Comparison of ENCODE assay signal across 10 cellular contexts in the genomic region with DNA sequence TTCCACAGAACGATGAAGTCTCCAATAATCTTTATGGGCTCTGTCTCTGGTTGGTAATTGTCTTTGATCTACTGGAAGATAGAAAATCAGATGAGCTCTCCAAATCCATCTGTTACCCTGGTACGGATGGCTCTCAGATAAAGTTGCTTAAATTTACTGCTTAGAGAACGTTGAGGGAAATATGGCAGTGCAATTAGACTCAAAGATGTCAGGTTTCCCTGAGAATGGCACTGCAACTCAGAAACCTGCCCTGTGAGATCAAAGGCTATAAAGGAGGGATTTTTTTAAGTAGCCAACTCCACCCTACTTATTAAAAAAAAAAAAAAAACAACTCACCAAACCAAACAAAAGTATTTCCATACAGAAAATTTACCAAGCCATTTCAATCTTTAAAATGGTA. TPM values are rescaled to one million over a fixed set of nuclear protein-coding genes. Genes with fewer than 3 reads are reported as not detected.
DNase-seq lines count a peak whose midpoint lies in the region; ATAC-seq and TF ChIP-seq lines count a peak whose summit lies in the region.
"Had no signal": no experiment of that assay in that cellular context is flagged by ENCODE, and none has a peak within 500 bp of the region (broad histone marks: within the 10 kb centered on the region; RNA-seq: fewer than 3 reads in every experiment).

No MANE protein-coding gene starts in this region.

- H3K27me3 Mint-ChIP-seq in natural killer cell treated with Interleukin-12 subunit alpha and Interleukin-12 subunit beta and Interleukin-15 and Interleukin-18, amount 100 ng/mL, for 72 hours: no peaks in the 10 kb centered on the region

- TF ChIP-seq POLR2A in IMR-90 (IDR thresholded peaks at IDR 0.05; ENCODE audit: low read depth, low read length): no peak

- ATAC-seq in IMR-90 (ENCODE audit: low read depth) (no peak), HG03175 (IDR thresholded peaks at IDR 0.05; ENCODE audit: unreplicated experiment) (no peak), GM19452 (IDR thresholded peaks at IDR 0.05; ENCODE audit: unreplicated experiment) (no peak)
- no peak for ATAC-seq in natural killer cell treated with Interleukin-12 subunit alpha and Interleukin-12 subunit beta and Interleukin-15 and Interleukin-18, amount 100 ng/mL, for 72 hours

- peak overlapping the region in 1 of 2 experiments; percentile 20; a peak in 1 of 4 replicates for H4K8ac ChIP-seq in IMR-90 (ENCODE audit: low read depth in 2 of 2, low read length in 2 of 2)

- TF ChIP-seq CTCF in IMR-90 (conservative IDR thresholded peaks at IDR 0.05; ENCODE audit: low read depth, low read length) (no peak), ascending aorta (IDR thresholded peaks at IDR 0.05) (no peak)

- H2BK5ac ChIP-seq in IMR-90 (ENCODE audit: low read depth, low read length, poor library complexity, severe bottlenecking): no peak overlapping the region

- DNase-seq in IMR-90 (no peak), ascending aorta (ENCODE audit: low spot score in 2 of 2) (no peak), caudate nucleus (lab: John Stamatoyannopoulos, UW) (no peak)
- DNase-seq in natural killer cell treated with Interleukin-12 subunit alpha and Interleukin-12 subunit beta and Interleukin-15 and Interleukin-18, amount 100 ng/mL, for 72 hours (ENCODE audit: low spot score): no peak
- DNase-seq in effector CD8-positive, alpha-beta T cell (lab: John Stamatoyannopoulos, UW): no peak
- DNase-seq: cortex of kidney had no signal

- H2BK20ac ChIP-seq in IMR-90 (ENCODE audit: low read depth, low read length): peak overlapping the region; percentile 55; the same call in 1 of the 2 replicates

- H4K20me1 ChIP-seq in IMR-90 (ENCODE audit: insufficient read depth, low read length): no peaks in the 10 kb centered on the region

- peaks cover 29% of the 10 kb centered on the region for H3K79me2 ChIP-seq in ACC112 (ENCODE audit: control insufficient read depth, insufficient read depth, low read length, unreplicated experiment)

- H2AK9ac ChIP-seq in IMR-90 (replicated peaks; ENCODE audit: low read depth, low read length, poor library complexity): no peak overlapping the region

- no peak overlapping the region for H3K56ac ChIP-seq in IMR-90 (ENCODE audit: extremely low read depth, insufficient read depth, low read length)

- peak overlapping the region; percentile 72; the same call in 1 of the 2 replicates for H3K4ac ChIP-seq in IMR-90 (ENCODE audit: low read depth, low read length)

- POLR2A ChIA-PET in IMR-90 (lab: Charles Lee; ENCODE audit: unreplicated experiment): no interaction called here

- no peak overlapping the region for H3K4me2 ChIP-seq in IMR-90 (ENCODE audit: low read depth, low read length)

- BruUV-seq in IMR-90 (replicated peaks; lab: Mats Ljungman, UMichigan): no TSS peak

- H3K9me3 Mint-ChIP-seq in natural killer cell treated with Interleukin-12 subunit alpha and Interleukin-12 subunit beta and Interleukin-15 and Interleukin-18, amount 100 ng/mL, for 72 hours: peaks cover 3% of the 10 kb centered on the region

- no peak overlapping the region for H3K9ac ChIP-seq in IMR-90 (ENCODE audit: low read depth, low read length)

- no peak overlapping the region for H2BK15ac ChIP-seq in IMR-90 (ENCODE audit: low read depth, low read length)

- peak overlapping the region; percentile 88 for H3K27ac ChIP-seq in ACC112 (ENCODE audit: low read depth, low read length)
- no peak overlapping the region for H3K27ac ChIP-seq in IMR-90 (ENCODE audit: insufficient read depth, low read length)
- H3K27ac ChIP-seq in ascending aorta: peak overlapping the region; percentile 61 to 68
- no peak overlapping the region for H3K27ac ChIP-seq in caudate nucleus (ENCODE audit: low read depth, low read length)

- peaks cover 7% of the 10 kb centered on the region; the same call in 1 of the 2 replicates for H3K9me1 ChIP-seq in IMR-90 (ENCODE audit: insufficient read depth, low read length)

- H3K27me3 ChIP-seq in ACC112 (ENCODE audit: insufficient read depth, low read length): no peaks in the 10 kb centered on the region
- H3K27me3 ChIP-seq in IMR-90 (ENCODE audit: control insufficient read depth, insufficient read depth, low read length): no peaks in the 10 kb centered on the region
- H3K27me3 ChIP-seq in ascending aorta: no peaks in the 10 kb centered on the region
- H3K27me3 ChIP-seq: MG63 had no signal

- peak overlapping the region; percentile 77; the same call in 1 of the 2 replicates for H3K23ac ChIP-seq in IMR-90 (ENCODE audit: low read depth, low read length)

- H3K79me1 ChIP-seq in IMR-90 (ENCODE audit: low read depth in 1 of 2, low read length in 2 of 2): peaks cover 0 to 16% of the 10 kb centered on the region in 2 experiments; a peak in 2 of 4 replicates

- in situ Hi-C loops in IMR-90 (cut with MboI; ENCODE audit: low sequenced_read_pairs): no loop called here

- H3K36me3 Mint-ChIP-seq in natural killer cell treated with Interleukin-12 subunit alpha and Interleukin-12 subunit beta and Interleukin-15 and Interleukin-18, amount 100 ng/mL, for 72 hours: peaks cover 26% of the 10 kb centered on the region

- H3K4me1 ChIP-seq in ACC112 (ENCODE audit: control insufficient read depth, insufficient read depth, low read length, unreplicated experiment) (peaks cover 53% of the 10 kb centered on the region), IMR-90 (ENCODE audit: control insufficient read depth, insufficient read depth, low read length) (peaks cover 5% of the 10 kb centered on the region), ascending aorta (peaks cover 0 to 6% of the 10 kb centered on the region in 2 donors)

- peak overlapping the region; percentile 47 for H4K91ac ChIP-seq in IMR-90 (ENCODE audit: insufficient read depth, low read depth, low read length)

- no peak overlapping the region for H3K14ac ChIP-seq in IMR-90 (replicated peaks; ENCODE audit: low read depth, low read length)

- TF ChIP-seq RAD21 in IMR-90 (IDR thresholded peaks at IDR 0.05; ENCODE audit: low read length): no peak

- peak overlapping the region; percentile 86 to 93 for H3K27ac Mint-ChIP-seq in natural killer cell treated with Interleukin-12 subunit alpha and Interleukin-12 subunit beta and Interleukin-15 and Interleukin-18, amount 100 ng/mL, for 72 hours

- H3K36me3 ChIP-seq in ACC112 (ENCODE audit: insufficient read depth, low read length) (no peaks in the 10 kb centered on the region), IMR-90 (ENCODE audit: control insufficient read depth, insufficient read depth, low read length) (no peaks in the 10 kb centered on the region), ascending aorta (no peaks in the 10 kb centered on the region)
- H3K36me3 ChIP-seq: MG63 had no signal

- no CpG with 5 or more reads among the region's 3 CpGs for WGBS in IMR-90 (ENCODE audit: extremely low coverage in 2 of 2, insufficient read length in 1 of 2), 2 experiments

- H2AFZ ChIP-seq in ACC112 (ENCODE audit: low read length, unreplicated experiment) (peak overlapping the region; percentile 27), IMR-90 (replicated peaks; ENCODE audit: low read length, poor library complexity) (no peak overlapping the region)

- intact Hi-C loops in IMR-90 (cut with micrococcal nuclease) (no loop called here), ascending aorta (cut with DNase I) (loop anchor here (2.0 kb wide), 2 partner anchors 28 to 30 kb away; partner anchors contain the start of gene BIRC2)

- H4K5ac ChIP-seq in IMR-90 (ENCODE audit: low read depth, low read length): no peak overlapping the region; the same call in 1 of the 2 replicates

- H3K18ac ChIP-seq in IMR-90 (ENCODE audit: low read depth, low read length): peak overlapping the region; percentile 79; the same call in 1 of the 2 replicates

- H2AK5ac ChIP-seq in IMR-90 (ENCODE audit: low read depth, low read length): peak overlapping the region; percentile 54; the same call in 1 of the 2 replicates

- CTCF ChIA-PET in IMR-90 (lab: Yijun Ruan, JAX): interaction anchor here (1.5 to 1.6 kb wide), 2 partner anchors 10 to 29 kb away, joined by 3 to 4 read pairs; no protein-coding TSS in a partner anchor

- peaks cover 55 to 68% of the 10 kb centered on the region in 2 donors for H3K4me1 Mint-ChIP-seq in natural killer cell treated with Interleukin-12 subunit alpha and Interleukin-12 subunit beta and Interleukin-15 and Interleukin-18, amount 100 ng/mL, for 72 hours (ENCODE audit: low read depth in 2 of 2)

- H3K9me3 ChIP-seq in IMR-90 (ENCODE audit: control insufficient read depth, insufficient read depth, low read length) (no peaks in the 10 kb centered on the region), ascending aorta (no peaks in the 10 kb centered on the region)
- H3K9me3 ChIP-seq: MG63 had no signal

- H3K4me3 Mint-ChIP-seq in natural killer cell treated with Interleukin-12 subunit alpha and Interleukin-12 subunit beta and Interleukin-15 and Interleukin-18, amount 100 ng/mL, for 72 hours: peak overlapping the region; percentile 96

- dilution Hi-C loops in IMR-90 (cut with HindIII; ENCODE audit: low sequenced_read_pairs, unreplicated experiment): no loop called here

- peak overlapping the region; percentile 40; the same call in 1 of the 2 replicates for H2BK120ac ChIP-seq in IMR-90 (ENCODE audit: low read depth, low read length)

- H3K4me3 ChIP-seq in ACC112 (ENCODE audit: low read depth, low read length): peak overlapping the region; percentile 87
- H3K4me3 ChIP-seq in IMR-90 (ENCODE audit: insufficient read depth, low read depth, low read length): no peak overlapping the region
- H3K4me3 ChIP-seq in ascending aorta: peak overlapping the region; percentile 54 to 76

TF ChIP-seq in IMR-90, 13 proteins besides CTCF, POLR2A, EP300 and RAD21 (continues in another document):
- TF ChIP-seq BHLHE40 (IDR thresholded peaks at IDR 0.05; ENCODE audit: low read depth, low read length): no peak
- no peak for TF ChIP-seq CHD1 (IDR thresholded peaks at IDR 0.05; ENCODE audit: low read depth, low read length)
- no peak for TF ChIP-seq MAZ (IDR thresholded peaks at IDR 0.05; ENCODE audit: borderline replicate concordance, low read depth, low read length)

RNA-seq across cellular contexts. Expression of gene BIRC3, which starts 0.8 kb away (rescaled TPM):
- total RNA-seq in IMR-90 (2012; rRNA removed) (5.0 and 6.4 TPM in 2 replicates), ascending aorta (2.8 TPM)
- 1.3 and 2.2 TPM in 2 replicates for polyA plus RNA-seq in IMR-90 (2012; rRNA removed)
- polyA plus RNA-seq in IMR-90 (2012; cell fraction: cytosol; rRNA removed): 0.25 and 0.29 TPM in 2 replicates
- 0.07 and 0.97 TPM in 2 replicates for polyA plus RNA-seq in IMR-90 (2012; cell fraction: nucleus; rRNA removed; ENCODE audit: low replicate concordance)
- total RNA-seq in natural killer cell treated with Interleukin-12 subunit alpha and Interleukin-12 subunit beta and Interleukin-15 and Interleukin-18, amount 100 ng/mL, for 72 hours: 10 to 100 TPM; 62.3 to 75.6 TPM

RNA-seq across cellular contexts. Expression of gene BIRC2, which starts 30.5 kb away (rescaled TPM):
- total RNA-seq in IMR-90 (2012; rRNA removed) (112 and 204 TPM in 2 replicates), ascending aorta (27.7 TPM)
- polyA plus RNA-seq in IMR-90 (2012; rRNA removed): 40.4 and 48.0 TPM in 2 replicates
- polyA plus RNA-seq in IMR-90 (2012; cell fraction: cytosol; rRNA removed): 9.2 and 19.6 TPM in 2 replicates
- 8.4 and 78.2 TPM in 2 replicates for polyA plus RNA-seq in IMR-90 (2012; cell fraction: nucleus; rRNA removed; ENCODE audit: low replicate concordance)
- 10 to 100 TPM; 41.4 to 47.0 TPM for total RNA-seq in natural killer cell treated with Interleukin-12 subunit alpha and Interleukin-12 subunit beta and Interleukin-15 and Interleukin-18, amount 100 ng/mL, for 72 hours

Comparison
In these comparisons a context has a peak if more than half of its experiments do, and no peak if none do; other contexts are left out.
1. H3K27ac ChIP-seq: peak in ACC112 (single experiment) and ascending aorta (2 of 2); none in IMR-90 (single experiment) and caudate nucleus (single experiment).